In the genomic region with DNA sequence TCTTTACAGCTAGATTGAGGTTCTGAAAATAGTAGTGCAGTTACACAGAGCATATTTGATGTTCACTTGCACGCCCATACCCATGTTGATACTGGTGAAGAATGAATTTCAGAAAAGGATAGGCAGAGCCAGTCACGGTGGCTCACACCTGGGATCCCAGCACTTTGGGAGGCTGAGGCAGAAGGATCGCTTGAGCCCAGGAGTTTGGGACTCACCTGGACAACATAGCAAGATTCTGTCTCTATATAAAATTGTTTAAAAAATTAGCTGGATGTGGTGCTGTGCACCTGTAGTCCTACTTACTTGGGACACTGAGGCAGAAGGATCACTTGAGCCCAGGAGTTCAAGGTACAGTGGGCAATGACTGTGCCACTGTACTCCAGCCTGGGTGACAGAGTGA, we compare ENCODE assay signal across 19 cellular contexts.
"Had no signal": no experiment of that assay in that cellular context is flagged by ENCODE, and none has a peak within 500 bp of the region (broad histone marks: within the 10 kb centered on the region; RNA-seq: fewer than 3 reads in every experiment).

No MANE protein-coding gene starts in this region.

- H3K4me1 Mint-ChIP-seq: endodermal cell had no signal

- H3K27ac Mint-ChIP-seq: dendritic cell treated with granulocyte-macrophage colony-stimulating factor and Interleukin-4, amounts not matched to agents 40 ng/mL and 50 ng/mL, for 4 days; effector memory CD8-positive, alpha-beta T cell; endodermal cell had no signal

- H3K27me3 ChIP-seq: colonic mucosa, dorsolateral prefrontal cortex, esophagus muscularis mucosa, esophagus squamous epithelium, foreskin keratinocyte, gastrocnemius medialis, gastroesophageal sphincter, heart left ventricle, heart right ventricle had no signal

- H3K27me3 Mint-ChIP-seq: dendritic cell treated with granulocyte-macrophage colony-stimulating factor and Interleukin-4, amounts not matched to agents 40 ng/mL and 50 ng/mL, for 4 days had no signal

- ATAC-seq: effector memory CD8-positive, alpha-beta T cell; gastrocnemius medialis; gastroesophageal sphincter; heart left ventricle; heart right ventricle had no signal

- H3K9me3 ChIP-seq: colonic mucosa, esophagus muscularis mucosa, esophagus squamous epithelium, gastrocnemius medialis, gastroesophageal sphincter, heart left ventricle, heart right ventricle had no signal

- H3K4me3 Mint-ChIP-seq: dendritic cell treated with granulocyte-macrophage colony-stimulating factor and Interleukin-4, amounts not matched to agents 40 ng/mL and 50 ng/mL, for 4 days; effector memory CD8-positive, alpha-beta T cell; endodermal cell had no signal

- H3K4me3 ChIP-seq: colonic mucosa, coronary artery, dorsolateral prefrontal cortex, esophagus muscularis mucosa, esophagus squamous epithelium, gastrocnemius medialis, gastroesophageal sphincter, heart left ventricle, heart right ventricle had no signal

- H3K27ac ChIP-seq: colonic mucosa, coronary artery, epithelial cell of prostate, esophagus muscularis mucosa, esophagus squamous epithelium, foreskin keratinocyte, gastrocnemius medialis, gastroesophageal sphincter, heart left ventricle, heart right ventricle had no signal

- DNase-seq: cortex of kidney; dorsolateral prefrontal cortex; effector CD4-positive, alpha-beta T cell; effector CD8-positive, alpha-beta T cell; effector memory CD4-positive, alpha-beta T cell; effector memory CD8-positive, alpha-beta T cell; endodermal cell; esophagus squamous epithelium; gastrocnemius medialis; glutamatergic neuron; heart left ventricle had no signal

- H3K4me1 ChIP-seq: colonic mucosa, esophagus muscularis mucosa, gastrocnemius medialis, heart left ventricle, heart right ventricle had no signal

- H3K36me3 ChIP-seq: colonic mucosa, gastrocnemius medialis had no signal
